Comparison of ENCODE assay signal across 12 cellular contexts in genomic region chr2:178485356-178485755, GRCh38. TPM values are rescaled to one million over a fixed set of nuclear protein-coding genes. Genes with fewer than 3 reads are reported as not detected.
DNase-seq lines count a peak whose midpoint lies in the region; ATAC-seq and TF ChIP-seq lines count a peak whose summit lies in the region.
"Had no signal": no experiment of that assay in that cellular context is flagged by ENCODE, and none has a peak within 500 bp of the region (broad histone marks: within the 10 kb centered on the region; RNA-seq: fewer than 3 reads in every experiment).

No MANE protein-coding gene starts in this region.

- H3K9me3 Mint-ChIP-seq in Caco-2 (ENCODE audit: unreplicated experiment): no peaks in the 10 kb centered on the region
- H3K9me3 Mint-ChIP-seq: CD4-positive, alpha-beta T cell; IgD-negative memory B cell had no signal

- no TSS peak for BruUV-seq in Caco-2 (replicated peaks; lab: Mats Ljungman, UMichigan)

- peaks cover 7% of the 10 kb centered on the region for H3K36me3 Mint-ChIP-seq in Caco-2 (ENCODE audit: insufficient read depth, unreplicated experiment)

- CTCF ChIA-PET in HEK293 (lab: Yijun Ruan, JAX) (no interaction called here), Caco-2 (lab: Charles Lee) (no interaction called here)

- H3K4me3 Mint-ChIP-seq in Caco-2 (ENCODE audit: unreplicated experiment): no peak overlapping the region
- H3K4me3 Mint-ChIP-seq: B cell; CD4-positive, alpha-beta T cell had no signal

- H3K9me3 ChIP-seq in HEK293 (ENCODE audit: control insufficient read depth, insufficient read depth, low read depth, low read length) (no peaks in the 10 kb centered on the region), Caco-2 (no peaks in the 10 kb centered on the region)

- H3K36me3 ChIP-seq in HEK293 (ENCODE audit: control insufficient read depth in 2 of 2, insufficient read depth in 1 of 2, low read length in 2 of 2): peaks cover 0 to 23% of the 10 kb centered on the region in 2 experiments; a peak in 2 of 3 replicates
- H3K36me3 ChIP-seq in Caco-2 (ENCODE audit: control insufficient read depth, insufficient read depth, low read length): 0 out of 2 replicates have a peak, but pooled peaks cover 1% of the 10 kb centered on the region

- no peak overlapping the region for H3K27ac Mint-ChIP-seq in Caco-2 (ENCODE audit: unreplicated experiment)
- H3K27ac Mint-ChIP-seq: B cell; CD4-positive, alpha-beta T cell had no signal

- no peak for TF ChIP-seq CTCF in AG10803 (conservative IDR thresholded peaks at IDR 0.05; ENCODE audit: low read length)
- no peak for TF ChIP-seq CTCF in HEK293 (tag by site-specific recombination; IDR thresholded peaks at IDR 0.05)
- TF ChIP-seq CTCF in Caco-2 (IDR thresholded peaks at IDR 0.05; ENCODE audit: insufficient read depth in 1 of 2, low read depth in 1 of 2, low read length in 1 of 2, severe bottlenecking in 1 of 2, unreplicated experiment in 1 of 2): no peak

- H3K27me3 ChIP-seq in Caco-2 (replicated peaks; ENCODE audit: control insufficient read depth, insufficient read depth, low read length): no peaks in the 10 kb centered on the region

- H3K27me3 Mint-ChIP-seq in Caco-2 (ENCODE audit: insufficient read depth, unreplicated experiment): no peaks in the 10 kb centered on the region
- H3K27me3 Mint-ChIP-seq: B cell; CD4-positive, alpha-beta T cell; IgD-negative memory B cell had no signal

- intact Hi-C loops in Caco-2 (cut with micrococcal nuclease; ENCODE audit: unreplicated experiment): no loop called here

- no peak overlapping the region for H3K27ac ChIP-seq in HEK293 (ENCODE audit: extremely low read depth, low read depth, low read length)

- DNase-seq in AG10803 (ENCODE audit: low read depth): peak; percentile 77
- peak; percentile 86 for DNase-seq in fibroblast of gingiva (ENCODE audit: low read depth)
- no peak for DNase-seq in Caco-2
- DNase-seq in NCI-H2107 (lab: John Stamatoyannopoulos, UW): no peak
- no peak for DNase-seq in NCI-H1694 treated with DMSO at 0.1 percent for 48 hours (lab: John Stamatoyannopoulos, UW)
- DNase-seq: CD4-positive, alpha-beta T cell; KG1 had no signal

- H3K4me1 ChIP-seq in HEK293 (ENCODE audit: control insufficient read depth, insufficient read depth, low read length) (peaks cover 18% of the 10 kb centered on the region), Caco-2 (peaks cover 5% of the 10 kb centered on the region; the same call in 1 of the 2 replicates)

- H3K4me3 ChIP-seq in AG10803 (ENCODE audit: low read length) (no peak overlapping the region), HEK293 (ENCODE audit: low read depth, low read length) (no peak overlapping the region), Caco-2 (ENCODE audit: low read depth, low read length) (no peak overlapping the region)

- no peak for ATAC-seq in HG02798 (IDR thresholded peaks at IDR 0.05; ENCODE audit: poor library complexity, unreplicated experiment)
- ATAC-seq: HCT116 had no signal

- POLR2A ChIA-PET in HEK293 (lab: Yijun Ruan, JAX) (interaction anchor here (0.5 kb wide), 1 partner anchor 9 kb away, joined by 6 read pairs; no protein-coding TSS in a partner anchor), Caco-2 (lab: Charles Lee) (no interaction called here)

- H3K4me1 Mint-ChIP-seq in Caco-2 (ENCODE audit: low read depth, unreplicated experiment): peaks cover 14% of the 10 kb centered on the region

TF ChIP-seq in HEK293, 187 proteins besides CTCF, POLR2A, EP300 and RAD21:
- TF ChIP-seq ZNF10 (tag by site-specific recombination; IDR thresholded peaks at IDR 0.05): no peak
- TF ChIP-seq PRDM6 (tag by site-specific recombination; IDR thresholded peaks at IDR 0.05): 0 out of 2 replicates have a peak, but pooled peaks have one; percentile 24
- TF ChIP-seq FEZF1 (tag by site-specific recombination; IDR thresholded peaks at IDR 0.05): peak; percentile 47; the same call in 1 of the 2 replicates

RNA-seq across cellular contexts. Expression of gene PLEKHA3, which starts 5.1 kb away (rescaled TPM):
- total RNA-seq in Caco-2 (2022): 16.9 and 18.5 TPM in 2 replicates

RNA-seq across cellular contexts. Expression of gene FKBP7, which starts 7.0 kb away (rescaled TPM):
- total RNA-seq in Caco-2 (2022): 1.3 and 2.4 TPM in 2 replicates

RNA-seq across cellular contexts. Expression of gene PJVK, which starts 34.2 kb away (rescaled TPM):
- 2.1 and 2.9 TPM in 2 replicates for total RNA-seq in Caco-2 (2022)

RNA-seq across cellular contexts. Expression of gene PRKRA, which starts 34.4 kb away (rescaled TPM):
- 58.3 and 60.2 TPM in 2 replicates for total RNA-seq in Caco-2 (2022)

Comparison
In these comparisons a context has a peak if more than half of its experiments do, and no peak if none do; other contexts are left out.
1. DNase-seq: peak in AG10803 (single experiment) and fibroblast of gingiva (single experiment); none in Caco-2 (0 of 2), NCI-H2107 (single experiment) and NCI-H1694 treated with DMSO at 0.1 percent for 48 hours (single experiment).